ENCODE assay signal across 1 cellular context in genomic region chr15:40893733-40894688, GRCh38.
TF ChIP-seq lines count a peak whose summit lies in the region.

VPS18 (plus strand) TSS chr15:40894450; CDS start chr15:40894769, 319 bp downstream.

TF ChIP-seq in GM12878, 131 proteins besides CTCF, POLR2A, EP300 and RAD21 (continued from another document):
- TF ChIP-seq MTA3 (IDR thresholded peaks at IDR 0.05; ENCODE audit: borderline replicate concordance, low read length) = no peak
- no peak for TF ChIP-seq KAT2A (conservative IDR thresholded peaks at IDR 0.05; ENCODE audit: control insufficient read depth, low read depth, low read length)
- TF ChIP-seq FOXM1 (IDR thresholded peaks at IDR 0.05; ENCODE audit: low read depth, low read length) = no peak
- TF ChIP-seq FOXK2 (IDR thresholded peaks at IDR 0.05) = 0 out of 2 replicates have a peak, but pooled peaks have one; percentile 51
- no peak for TF ChIP-seq RELA (IDR thresholded peaks at IDR 0.05; ENCODE audit: borderline replicate concordance, partially characterized antibody)
- TF ChIP-seq MXI1 (IDR thresholded peaks at IDR 0.05; ENCODE audit: low read depth, low read length) = peak; percentile 90
- peak; percentile 52 for TF ChIP-seq SP1 (IDR thresholded peaks at IDR 0.05; ENCODE audit: low read depth, low read length)
- TF ChIP-seq RBBP5 (conservative IDR thresholded peaks at IDR 0.05) = no peak
- TF ChIP-seq PAX8 (IDR thresholded peaks at IDR 0.05) = no peak
- no peak for TF ChIP-seq CEBPB (IDR thresholded peaks at IDR 0.05; ENCODE audit: borderline replicate concordance in 1 of 2, low read depth in 2 of 2, low read length in 2 of 2)
- TF ChIP-seq JUND (IDR thresholded peaks at IDR 0.05; ENCODE audit: low read depth, low read length) = no peak
- no peak for TF ChIP-seq PML (IDR thresholded peaks at IDR 0.05; ENCODE audit: low read length)
- TF ChIP-seq, protein P1, sequence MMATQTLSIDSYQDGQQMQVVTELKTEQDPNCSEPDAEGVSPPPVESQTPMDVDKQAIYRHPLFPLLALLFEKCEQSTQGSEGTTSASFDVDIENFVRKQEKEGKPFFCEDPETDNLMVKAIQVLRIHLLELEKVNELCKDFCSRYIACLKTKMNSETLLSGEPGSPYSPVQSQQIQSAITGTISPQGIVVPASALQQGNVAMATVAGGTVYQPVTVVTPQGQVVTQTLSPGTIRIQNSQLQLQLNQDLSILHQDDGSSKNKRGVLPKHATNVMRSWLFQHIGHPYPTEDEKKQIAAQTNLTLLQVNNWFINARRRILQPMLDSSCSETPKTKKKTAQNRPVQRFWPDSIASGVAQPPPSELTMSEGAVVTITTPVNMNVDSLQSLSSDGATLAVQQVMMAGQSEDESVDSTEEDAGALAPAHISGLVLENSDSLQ (IDR thresholded peaks at IDR 0.05) = 0 out of 2 replicates have a peak, but pooled peaks have one; percentile 40
- TF ChIP-seq SIX5 (IDR thresholded peaks at IDR 0.05; ENCODE audit: low read depth, low read length, severe bottlenecking) = no peak
- TF ChIP-seq SMARCA5 (IDR thresholded peaks at IDR 0.05) = no peak
- no peak for TF ChIP-seq E4F1 (IDR thresholded peaks at IDR 0.05; ENCODE audit: borderline replicate concordance, partially characterized antibody)
- no peak for TF ChIP-seq TCF7 (IDR thresholded peaks at IDR 0.05; ENCODE audit: borderline replicate concordance)
- peak; percentile 96 for TF ChIP-seq RAD51 (IDR thresholded peaks at IDR 0.05)
TF ChIP-seq in GM12878: peak in this region for 42.
